Comparison of ENCODE assay signal across 19 cellular contexts in genomic region chr9:72256912-72257311, GRCh38.
DNase-seq lines count a peak whose midpoint lies in the region; FAIRE-seq and TF ChIP-seq lines count a peak whose summit lies in the region.
"Had no signal": no experiment of that assay in that cellular context is flagged by ENCODE, and none has a peak within 500 bp of the region (broad histone marks: within the 10 kb centered on the region; RNA-seq: fewer than 3 reads in every experiment).

No MANE protein-coding gene starts in this region.

- no peaks in the 10 kb centered on the region for H3K4me1 ChIP-seq in H9 (ENCODE audit: insufficient read depth, low read length)
- no peaks in the 10 kb centered on the region for H3K4me1 ChIP-seq in mesendoderm (ENCODE audit: control insufficient read depth, low read depth, low read length)
- H3K4me1 ChIP-seq: A549, BE2C, HAP-1 had no signal

- H3K27ac Mint-ChIP-seq in H9, result no peak overlapping the region
- H3K27ac Mint-ChIP-seq: CD4-positive, alpha-beta memory T cell; HFFc6 had no signal

- no CpG with 5 or more reads among the region's 5 CpGs for WGBS in H9 (ENCODE audit: extremely low coverage, insufficient read length, low lambda C conversion rate)
- WGBS in mesendoderm (ENCODE audit: extremely low coverage, insufficient coverage, low lambda C conversion rate), result no CpG with 5 or more reads among the region's 5 CpGs

- H2BK15ac ChIP-seq in H9 (ENCODE audit: low read depth, low read length) (no peak overlapping the region), mesendoderm (replicated peaks; ENCODE audit: low read depth) (no peak overlapping the region)

- H3K79me1 ChIP-seq in H9 (ENCODE audit: insufficient read depth, low read depth, low read length, poor library complexity, severe bottlenecking) (no peaks in the 10 kb centered on the region), mesendoderm (ENCODE audit: low read length) (no peaks in the 10 kb centered on the region)

- H2BK20ac ChIP-seq in H9 (ENCODE audit: low read depth, low read length, poor library complexity, severe bottlenecking), result no peak overlapping the region

- H2BK120ac ChIP-seq in H9 (ENCODE audit: low read depth, low read length, poor library complexity, severe bottlenecking) (no peak overlapping the region), mesendoderm (ENCODE audit: low read depth, low read length) (no peak overlapping the region)

- H3T11ph ChIP-seq in H9 (ENCODE audit: low read length), result no peak overlapping the region

- DNase-seq in H9, result peak; percentile 59
- DNase-seq in NCI-H510A treated with DMSO at 0.1 percent for 48 hours (lab: John Stamatoyannopoulos, UW), result peak; percentile 33
- peak; percentile 5 for DNase-seq in mesendoderm
- no peak for DNase-seq in RCC 7860 (ENCODE audit: low spot score)
- DNase-seq in NCI-H1092 treated with DMSO at 0.1 percent for 48 hours (lab: John Stamatoyannopoulos, UW), result no peak
- DNase-seq: BE2C; CD4-positive, alpha-beta memory T cell; COR-L47; DMS153; DND-41; GDM1; GOT3; HFFc6 had no signal

- no peak for FAIRE-seq in RCC 7860 (lab: Jason Lieb, UNC)
- FAIRE-seq: A549, D721Med, GM12892 had no signal

- H3K4me1 Mint-ChIP-seq in H9, result no peaks in the 10 kb centered on the region; a peak in 1 of 4 replicates
- H3K4me1 Mint-ChIP-seq: CD4-positive, alpha-beta memory T cell had no signal

- H3K4ac ChIP-seq in H9 (ENCODE audit: low read depth, low read length), result no peak overlapping the region
- no peak overlapping the region for H3K4ac ChIP-seq in mesendoderm (ENCODE audit: low read depth, low read length)

- peaks cover 11 to 12% of the 10 kb centered on the region in 2 experiments; a peak in 3 of 5 replicates for H3K9me3 Mint-ChIP-seq in H9
- H3K9me3 Mint-ChIP-seq: HFFc6 had no signal

- no peaks in the 10 kb centered on the region for H3K23me2 ChIP-seq in H9 (ENCODE audit: insufficient read length, low read depth, low read length, poor library complexity, severe bottlenecking)

- H3K9ac ChIP-seq in H9 (ENCODE audit: extremely low read depth, insufficient read length, low read length) (no peak overlapping the region), mesendoderm (ENCODE audit: low read length) (no peak overlapping the region)

- H3K23ac ChIP-seq in H9 (ENCODE audit: insufficient read length, low read depth, low read length) (no peak overlapping the region), mesendoderm (ENCODE audit: low read length) (no peak overlapping the region)

- no peak overlapping the region for H3K4me3 Mint-ChIP-seq in H9
- H3K4me3 Mint-ChIP-seq: CD4-positive, alpha-beta memory T cell; HFFc6 had no signal

- no peak overlapping the region for H3K18ac ChIP-seq in H9 (ENCODE audit: insufficient read length, low read depth, low read length)
- H3K18ac ChIP-seq in mesendoderm (ENCODE audit: low read length), result no peak overlapping the region

- H2BK5ac ChIP-seq in H9 (ENCODE audit: insufficient read length, low read length), result no peak overlapping the region
- H2BK5ac ChIP-seq in mesendoderm (ENCODE audit: low read length), result no peak overlapping the region

- no peak overlapping the region for H3K4me2 ChIP-seq in H9 (ENCODE audit: insufficient read depth, insufficient read length, low read length)
- H3K4me2 ChIP-seq in mesendoderm (ENCODE audit: low read length), result no peak overlapping the region
- H3K4me2 ChIP-seq: A549 had no signal

- H3K56ac ChIP-seq in H9 (ENCODE audit: insufficient read length, low read depth, low read length) (no peak overlapping the region), mesendoderm (ENCODE audit: low read length) (no peak overlapping the region)

- no peak overlapping the region for H4K5ac ChIP-seq in H9 (ENCODE audit: insufficient read length, low read depth, low read length)
- H4K5ac ChIP-seq in mesendoderm (ENCODE audit: low read length), result no peak overlapping the region

- no peak overlapping the region for H4K91ac ChIP-seq in H9 (ENCODE audit: insufficient read length, low read depth, low read length)

- H2AK5ac ChIP-seq in H9 (ENCODE audit: insufficient read length, low read length) (no peak overlapping the region), mesendoderm (ENCODE audit: low read length) (no peak overlapping the region)

- TF ChIP-seq EP300 in Ishikawa (IDR thresholded peaks at IDR 0.05; ENCODE audit: borderline replicate concordance), result peak; percentile 80; the same call in 1 of the 2 replicates

- TF ChIP-seq CTCF in H9 (conservative IDR thresholded peaks at IDR 0.05), result no peak

- H2BK12ac ChIP-seq in H9 (ENCODE audit: insufficient read length, low read depth, low read length), result no peak overlapping the region

- H3K9me3 ChIP-seq in H9 (ENCODE audit: control insufficient read depth, low read depth, low read length), result peaks cover 6% of the 10 kb centered on the region
- H3K9me3 ChIP-seq: A549, BE2C, HAP-1 had no signal

- H3K14ac ChIP-seq in H9 (ENCODE audit: insufficient read depth, low read length), result no peak overlapping the region

- H3K27me3 Mint-ChIP-seq in H9 (ENCODE audit: low read depth), result no peaks in the 10 kb centered on the region

- H3K4me3 ChIP-seq in mesendoderm (ENCODE audit: low read length), result no peak overlapping the region
- H3K4me3 ChIP-seq: A549, HAP-1 had no signal

- H4K20me1 ChIP-seq in H9 (ENCODE audit: control insufficient read depth, insufficient read depth, insufficient read length), result no peaks in the 10 kb centered on the region

- H4K8ac ChIP-seq in H9 (replicated peaks; ENCODE audit: insufficient read length, low read depth, low read length) (no peak overlapping the region), mesendoderm (ENCODE audit: low read depth, low read length) (no peak overlapping the region)

- no peaks in the 10 kb centered on the region for H3K36me3 ChIP-seq in mesendoderm (ENCODE audit: control insufficient read depth, insufficient read depth, low read length)
- H3K36me3 ChIP-seq: BE2C, HAP-1 had no signal

- no peak overlapping the region for H2AFZ ChIP-seq in H9 (ENCODE audit: low read length)

- H3K36me3 Mint-ChIP-seq in H9 (ENCODE audit: insufficient read depth in 1 of 3, low read depth in 3 of 3), result peaks cover 2 to 8% (median 4%) of the 10 kb centered on the region in 3 experiments; a peak in 2 of 7 replicates
- H3K36me3 Mint-ChIP-seq: CD4-positive, alpha-beta memory T cell had no signal

- H3K27me3 ChIP-seq in H9 (ENCODE audit: insufficient read depth, low read length) (no peaks in the 10 kb centered on the region), mesendoderm (ENCODE audit: insufficient read depth, low read length, poor library complexity) (no peaks in the 10 kb centered on the region)
- H3K27me3 ChIP-seq: BE2C had no signal

- no peaks in the 10 kb centered on the region for H3K79me2 ChIP-seq in H9 (ENCODE audit: insufficient read depth, low read length)
- no peaks in the 10 kb centered on the region for H3K79me2 ChIP-seq in mesendoderm (ENCODE audit: control insufficient read depth, insufficient read depth, low read length)

- H3K27ac ChIP-seq in H9 (ENCODE audit: insufficient read length, low read depth, low read length) (no peak overlapping the region), mesendoderm (ENCODE audit: low read depth, low read length) (no peak overlapping the region)
- H3K27ac ChIP-seq: A549, C4-2B had no signal

- no peak for TF ChIP-seq RAD21 in Ishikawa (IDR thresholded peaks at IDR 0.05; ENCODE audit: low read depth)

TF ChIP-seq in Ishikawa, 13 proteins besides CTCF, POLR2A, EP300 and RAD21 (continues in another document):
- peak; percentile 41; the same call in 1 of the 2 replicates for TF ChIP-seq MAX (IDR thresholded peaks at IDR 0.05)
- TF ChIP-seq NFIC (IDR thresholded peaks at IDR 0.05), result peak; percentile 81
- no peak for TF ChIP-seq REST (IDR thresholded peaks at IDR 0.05; ENCODE audit: low read depth)
- TF ChIP-seq EGR1 (IDR thresholded peaks at IDR 0.05), result no peak
- peak; percentile 42; the same call in 1 of the 2 replicates for TF ChIP-seq TEAD4 (IDR thresholded peaks at IDR 0.05)
- TF ChIP-seq TCF12 (IDR thresholded peaks at IDR 0.05; ENCODE audit: low read depth), result peak; percentile 86
- TF ChIP-seq TAF1 (IDR thresholded peaks at IDR 0.05; ENCODE audit: low read depth), result no peak
- no peak for TF ChIP-seq YY1 (IDR thresholded peaks at IDR 0.05; ENCODE audit: low read depth)
- TF ChIP-seq ZBTB7A (IDR thresholded peaks at IDR 0.05; ENCODE audit: low read depth), result no peak
- no peak for TF ChIP-seq CEBPB (IDR thresholded peaks at IDR 0.05)
- TF ChIP-seq CREB1 (IDR thresholded peaks at IDR 0.05; ENCODE audit: low read depth), result no peak

Comparison
In these comparisons a context has a peak if more than half of its experiments do, and no peak if none do; other contexts are left out.
1. DNase-seq: peak in H9 (single experiment), NCI-H510A treated with DMSO at 0.1 percent for 48 hours (single experiment) and mesendoderm (single experiment); none in RCC 7860 (single experiment) and NCI-H1092 treated with DMSO at 0.1 percent for 48 hours (single experiment).